ENCODE assay signal across 8 cellular contexts in the genomic region with DNA sequence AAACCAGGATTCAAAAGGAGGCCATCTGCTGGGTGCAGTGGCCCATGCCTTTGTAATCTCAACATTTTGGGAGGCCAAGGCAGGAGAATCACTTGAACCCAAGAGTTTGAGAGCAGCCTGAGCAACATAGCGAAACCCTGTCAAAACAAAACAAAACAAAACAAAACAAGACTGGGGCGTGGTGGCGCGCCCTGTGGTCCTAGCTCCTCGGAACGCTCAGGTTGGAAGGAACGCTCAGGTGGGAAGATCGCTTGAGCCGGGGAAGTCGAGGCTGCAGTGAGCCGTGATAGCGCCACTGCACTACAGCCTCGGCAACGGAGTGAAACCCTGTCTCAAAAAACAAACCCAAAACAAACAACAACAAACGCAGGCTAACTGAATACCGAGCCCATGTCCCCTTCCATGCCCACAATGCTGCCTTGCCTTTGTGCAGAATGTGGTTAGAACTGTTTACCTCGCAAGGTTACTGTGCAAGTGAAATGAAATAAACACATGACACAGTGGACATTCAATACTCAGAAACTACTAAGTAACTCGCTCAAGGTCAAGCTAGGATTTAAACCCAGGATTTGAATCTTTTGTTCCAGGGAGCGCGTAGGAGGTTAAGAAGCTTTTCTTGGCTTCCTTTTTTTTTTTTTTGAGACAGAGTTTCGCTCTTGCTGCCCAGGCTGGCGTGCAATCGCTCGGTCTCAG. TPM values are rescaled to one million over a fixed set of nuclear protein-coding genes. Genes with fewer than 3 reads are reported as not detected.
DNase-seq lines count a peak whose midpoint lies in the region; ATAC-seq, FAIRE-seq and TF ChIP-seq lines count a peak whose summit lies in the region.

No MANE protein-coding gene starts in this region.

- WGBS in mammary epithelial cell (ENCODE audit: low coverage, missing lambda C conversion rate), result 67% methylated on average over 17 of the region's 24 CpGs
- WGBS in HepG2 (ENCODE audit: low lambda C conversion rate), result 2% methylated on average over 24 of the region's 24 CpGs
- WGBS in testis, 2 donors, result 29 to 42% methylated on average over 24 of the region's 24 CpGs

- no peak for FAIRE-seq in HepG2 (lab: Jason Lieb, UNC)

- H3K27ac ChIP-seq in MM.1S (ENCODE audit: low read length) (peak overlapping the region; percentile 66; the same call in 1 of the 2 replicates), mammary epithelial cell (ENCODE audit: insufficient read depth, low read depth, low read length) (peak overlapping the region; percentile 75), HepG2 (ENCODE audit: extremely low read length, insufficient read depth, low read length) (peak overlapping the region; percentile 89), testis (peak overlapping the region; percentile 88 to 90)

- TF ChIP-seq EP300 in HepG2 (IDR thresholded peaks at IDR 0.05; ENCODE audit: low read depth in 2 of 2, low read length in 2 of 2), result no peak
- no peak for TF ChIP-seq EP300 in HepG2 (CRISPR knock-in tag; IDR thresholded peaks at IDR 0.05; ENCODE audit: borderline replicate concordance)

- H3K4me3 ChIP-seq in GM12864 (ENCODE audit: low read depth, low read length), result peak overlapping the region; percentile 81
- H3K4me3 ChIP-seq in MM.1S (ENCODE audit: low read length), result peak overlapping the region; percentile 72
- H3K4me3 ChIP-seq in mammary epithelial cell (replicated peaks in 1 of 3; ENCODE audit: insufficient read depth in 1 of 3, low read depth in 2 of 3, low read length in 3 of 3), result peak overlapping the region; percentile 61 to 82 (median 74)
- H3K4me3 ChIP-seq in HepG2 (replicated peaks in 1 of 3; ENCODE audit: insufficient read depth in 1 of 3, low read depth in 2 of 3, low read length in 3 of 3), result peak overlapping the region; percentile 93 to 98 (median 96)
- peak overlapping the region; percentile 80 to 99 for H3K4me3 ChIP-seq in testis

- TF ChIP-seq POLR2A in HepG2 (IDR thresholded peaks at IDR 0.05; ENCODE audit: insufficient read depth in 1 of 2, low read depth in 2 of 2, low read length in 2 of 2) (no peak), testis (IDR thresholded peaks at IDR 0.05) (no peak)

- H3K9me2 ChIP-seq in MM.1S (replicated peaks; ENCODE audit: insufficient read depth, low read length), result no peaks in the 10 kb centered on the region

- no peak for TF ChIP-seq CTCF in GM12864 (IDR thresholded peaks at IDR 0.05; ENCODE audit: low read depth, low read length, missing control alignments)
- 0 out of 2 replicates have a peak, but pooled peaks have one; percentile 13 for TF ChIP-seq CTCF in MM.1S (IDR thresholded peaks at IDR 0.05; ENCODE audit: low read length)
- no peak for TF ChIP-seq CTCF in mammary epithelial cell (conservative IDR thresholded peaks at IDR 0.05 in 1 of 2, IDR thresholded peaks at IDR 0.05 in 1 of 2; ENCODE audit: extremely low read depth in 1 of 2, insufficient read depth in 1 of 2, low read depth in 1 of 2, low read length in 2 of 2)
- TF ChIP-seq CTCF in HepG2 (CRISPR knock-in tag; IDR thresholded peaks at IDR 0.05), result 0 out of 2 replicates have a peak, but pooled peaks have one; percentile 31
- no peak for TF ChIP-seq CTCF in testis (IDR thresholded peaks at IDR 0.05)

- H3K79me2 ChIP-seq in MM.1S (ENCODE audit: low read length), result peaks cover 29% of the 10 kb centered on the region
- H3K79me2 ChIP-seq in mammary epithelial cell (ENCODE audit: insufficient read depth, low read length), result peaks cover 34% of the 10 kb centered on the region
- H3K79me2 ChIP-seq in HepG2 (ENCODE audit: insufficient read depth, low read length), result peaks cover 22% of the 10 kb centered on the region

- H3K4me2 ChIP-seq in MM.1S (ENCODE audit: low read depth, low read length) (peak overlapping the region; percentile 85), mammary epithelial cell (ENCODE audit: insufficient read depth, low read depth, low read length) (peak overlapping the region; percentile 72), HepG2 (ENCODE audit: low read depth, low read length) (peak overlapping the region; percentile 94)

- POLR2A ChIA-PET in HepG2 (lab: Yijun Ruan, JAX), result interaction anchor here (2.0 to 2.7 kb wide), 2 partner anchors 14 to 122 kb away, joined by 9 to 16 read pairs; partner anchors contain the start of genes EMC7, KATNBL1 and PGBD4

- CTCF ChIA-PET in mammary epithelial cell (lab: Charles Lee; ENCODE audit: low non-redundant PET) (no interaction called here), HepG2 (lab: Yijun Ruan, JAX; ENCODE audit: low intra/inter-chr PET ratio, low total read pairs) (interaction anchor here (0.6 kb wide), 1 partner anchor 1067 kb away, joined by 3 read pairs; no protein-coding TSS in a partner anchor)

- no peaks in the 10 kb centered on the region for H3K4me1 ChIP-seq in MM.1S (ENCODE audit: low read length)
- peaks cover 6% of the 10 kb centered on the region for H3K4me1 ChIP-seq in mammary epithelial cell (ENCODE audit: insufficient read depth, low read length)
- H3K4me1 ChIP-seq in HepG2 (ENCODE audit: insufficient read depth, low read length), result peaks cover 16% of the 10 kb centered on the region; the same call in 1 of the 2 replicates
- H3K4me1 ChIP-seq in testis, result peaks cover 16% of the 10 kb centered on the region

- peaks cover 6% of the 10 kb centered on the region; the same call in 1 of the 2 replicates for H3F3A ChIP-seq in MM.1S (ENCODE audit: insufficient read depth, low read length)

- no peak for TF ChIP-seq RAD21 in HepG2 (CRISPR knock-in tag; IDR thresholded peaks at IDR 0.05)

- H3K36me3 ChIP-seq in MM.1S (replicated peaks; ENCODE audit: insufficient read depth, low read length) (no peaks in the 10 kb centered on the region; the same call in 1 of the 2 replicates), mammary epithelial cell (ENCODE audit: insufficient read depth, low read length) (peaks cover 4% of the 10 kb centered on the region), HepG2 (replicated peaks in 1 of 2; ENCODE audit: control insufficient read depth in 1 of 2, insufficient read depth in 2 of 2, low read length in 2 of 2) (peaks cover 5 to 14% of the 10 kb centered on the region in 2 experiments; a peak in 4 of 5 replicates), testis (ENCODE audit: low read depth, missing control alignments) (no peaks in the 10 kb centered on the region)

- H4K20me1 ChIP-seq in MM.1S (ENCODE audit: insufficient read depth, low read length) (no peaks in the 10 kb centered on the region), mammary epithelial cell (ENCODE audit: insufficient read depth, low read length) (no peaks in the 10 kb centered on the region), HepG2 (ENCODE audit: insufficient read depth, low read length) (no peaks in the 10 kb centered on the region)

- H3K9me3 ChIP-seq in MM.1S (replicated peaks; ENCODE audit: insufficient read depth, low read length) (no peaks in the 10 kb centered on the region), mammary epithelial cell (replicated peaks; ENCODE audit: insufficient read depth, low read length) (no peaks in the 10 kb centered on the region), HepG2 (ENCODE audit: low read length) (no peaks in the 10 kb centered on the region), testis (no peaks in the 10 kb centered on the region)

- no peaks in the 10 kb centered on the region for H3K27me3 ChIP-seq in MM.1S (replicated peaks; ENCODE audit: insufficient read depth, low read length)
- H3K27me3 ChIP-seq in mammary epithelial cell (ENCODE audit: insufficient read depth, low read length), result no peaks in the 10 kb centered on the region
- no peaks in the 10 kb centered on the region; a peak in 1 of 5 replicates for H3K27me3 ChIP-seq in HepG2 (ENCODE audit: control insufficient read depth in 1 of 2, insufficient read depth in 2 of 2, low read length in 2 of 2)
- H3K27me3 ChIP-seq in testis, result no peaks in the 10 kb centered on the region

- dilution Hi-C loops in mammary epithelial cell (cut with HindIII; ENCODE audit: low sequenced_read_pairs), result loop anchor here (5.0 kb wide), 1 partner anchor 33 kb away; no protein-coding TSS in a partner anchor

- BruUV-seq in mammary epithelial cell (replicated peaks; lab: Mats Ljungman, UMichigan) (no TSS peak), HepG2 (replicated peaks; lab: Mats Ljungman, UMichigan) (TSS peak; percentile 87)

- intact Hi-C loops in mammary epithelial cell (cut with micrococcal nuclease), result loop anchor here (1.0 kb wide), 4 partner anchors 14 to 143 kb away; partner anchors contain the start of genes EMC7, KATNBL1 and LPCAT4
- intact Hi-C loops in HepG2 (cut with micrococcal nuclease; ENCODE audit: unreplicated experiment), result loop anchor here (1.0 to 2.0 kb wide), 2 partner anchors 15 to 122 kb away; partner anchors contain the start of gene PGBD4
- intact Hi-C loops in testis (cut with DNase I; ENCODE audit: low total_unique reads), result loop anchor here (10.0 kb wide), 2 partner anchors 119 to 141 kb away; partner anchors contain the start of genes EMC7, LPCAT4 and PGBD4

- peak overlapping the region; percentile 47 for H2AFZ ChIP-seq in MM.1S (ENCODE audit: low read length)
- peak overlapping the region; percentile 82 for H2AFZ ChIP-seq in mammary epithelial cell (ENCODE audit: low read depth, low read length)
- peak overlapping the region; percentile 82 for H2AFZ ChIP-seq in HepG2 (ENCODE audit: low read length)

- ATAC-seq in HepG2 (peak; percentile 45), HG02973 (IDR thresholded peaks at IDR 0.05; ENCODE audit: unreplicated experiment) (no peak)

- DNase-seq in GM12864 (ENCODE audit: low read depth), result no peak
- DNase-seq in MM.1S, result peak; percentile 31
- DNase-seq in mammary epithelial cell, result no peak
- DNase-seq in HepG2 (ENCODE audit: low spot score), result no peak
- DNase-seq in testis, result no peak
- DNase-seq in activated CD8-positive, alpha-beta memory T cell treated with anti-CD3 and anti-CD28 coated beads, Interleukin-2, amount 50 U/mL, for 4 hours, result no peak
- DNase-seq in NCI-H2196 treated with DMSO at 0.1 percent for 48 hours (lab: John Stamatoyannopoulos, UW; ENCODE audit: unreplicated experiment), result no peak

- H3K9ac ChIP-seq in MM.1S (ENCODE audit: low read length) (peak overlapping the region; percentile 74), mammary epithelial cell (ENCODE audit: insufficient read depth, low read length) (peak overlapping the region; percentile 93), HepG2 (ENCODE audit: insufficient read depth, low read depth, low read length) (peak overlapping the region; percentile 90)

- in situ Hi-C loops in mammary epithelial cell (cut with MboI; ENCODE audit: low sequenced_read_pairs in 2 of 2), result no loop called here
- in situ Hi-C loops in HepG2 (cut with HindIII; ENCODE audit: extremely low pct_ligation_motif_present, low pct_unique_long_range_greater_than_20kb), result no loop called here

RNA-seq across cellular contexts. Expression of gene EMC4, which starts 0.8 kb away (rescaled TPM):
- total RNA-seq in mammary epithelial cell (100 to 1,000 TPM; 114 to 147 TPM), HepG2 (2016; rRNA removed; fragmentation: Illumina TruSeq; extraction: Trizol) (104 and 113 TPM in 2 replicates), testis (100 to 1,000 TPM; 103 to 124 TPM)
- polyA plus RNA-seq in mammary epithelial cell (183 TPM), HepG2 (2011; rRNA removed) (63.7 and 66.9 TPM in 2 replicates), testis (ENCODE audit: insufficient read depth, low read depth, low replicate concordance) (142 TPM)
- 63.1 TPM for polyA minus RNA-seq in mammary epithelial cell
- total RNA-seq in HepG2 (2016; cell fraction: cytosol; rRNA removed; fragmentation: Illumina TruSeq; extraction: Trizol; ENCODE audit: low read depth), result 43.3 and 46.4 TPM in 2 replicates
- 107 and 110 TPM in 2 replicates for total RNA-seq in HepG2 (2016; cell fraction: insoluble cytoplasmic fraction; rRNA removed; fragmentation: Illumina TruSeq; extraction: Trizol)
- total RNA-seq in HepG2 (2016; cell fraction: membrane; rRNA removed; fragmentation: Illumina TruSeq; extraction: Trizol), result 61.7 and 67.5 TPM in 2 replicates
- 78.5 and 81.5 TPM in 2 replicates for total RNA-seq in HepG2 (2016; cell fraction: nucleus; rRNA removed; fragmentation: Illumina TruSeq; extraction: Trizol)
- 82.0 and 84.9 TPM in 2 replicates for polyA plus RNA-seq in HepG2 (2011; cell fraction: cytosol; rRNA removed)
- polyA plus RNA-seq in HepG2 (2011; cell fraction: nucleus; rRNA removed), result 31.6 and 32.8 TPM in 2 replicates
- 66.4 and 67.0 TPM in 2 replicates for polyA plus RNA-seq in HepG2 (2012)
- 42.5 and 45.7 TPM in 2 replicates for polyA plus RNA-seq in HepG2 (2016; cell fraction: cytosol; fragmentation: Illumina TruSeq; extraction: Trizol; ENCODE audit: low read depth)
- polyA plus RNA-seq in HepG2 (2016; cell fraction: insoluble cytoplasmic fraction; fragmentation: Illumina TruSeq; extraction: Trizol; ENCODE audit: low read depth), result 115 and 118 TPM in 2 replicates
- 55.7 and 60.8 TPM in 2 replicates for polyA plus RNA-seq in HepG2 (2016; cell fraction: membrane; fragmentation: Illumina TruSeq; extraction: Trizol; ENCODE audit: low read depth)
- 117 and 119 TPM in 2 replicates for polyA plus RNA-seq in HepG2 (2016; cell fraction: nucleus; fragmentation: Illumina TruSeq; extraction: Trizol; ENCODE audit: insufficient read depth, low read depth)
- 22.8 and 42.2 TPM in 2 replicates for polyA minus RNA-seq in HepG2 (2011; rRNA and poly(A)+ RNA removed; ENCODE audit: low replicate concordance)
- polyA minus RNA-seq in HepG2 (2011; cell fraction: cytosol; rRNA and poly(A)+ RNA removed), result 20.5 and 29.3 TPM in 2 replicates
- polyA minus RNA-seq in HepG2 (2011; cell fraction: nucleus; rRNA and poly(A)+ RNA removed), result 22.3 and 22.8 TPM in 2 replicates

RNA-seq across cellular contexts. Expression of gene KATNBL1, which starts 14.2 kb away (rescaled TPM):
- 10 to 100 TPM; 50.7 to 55.8 TPM for total RNA-seq in mammary epithelial cell
- polyA plus RNA-seq in mammary epithelial cell, result 15.4 TPM
- polyA minus RNA-seq in mammary epithelial cell, result 0.72 TPM
- total RNA-seq in HepG2 (2016; rRNA removed; fragmentation: Illumina TruSeq; extraction: Trizol), result 42.8 and 43.9 TPM in 2 replicates
- total RNA-seq in HepG2 (2016; cell fraction: cytosol; rRNA removed; fragmentation: Illumina TruSeq; extraction: Trizol; ENCODE audit: low read depth), result 38.9 and 47.3 TPM in 2 replicates
- 42.2 and 45.4 TPM in 2 replicates for total RNA-seq in HepG2 (2016; cell fraction: insoluble cytoplasmic fraction; rRNA removed; fragmentation: Illumina TruSeq; extraction: Trizol)
- 79.6 and 87.7 TPM in 2 replicates for total RNA-seq in HepG2 (2016; cell fraction: membrane; rRNA removed; fragmentation: Illumina TruSeq; extraction: Trizol)
- 38.8 and 49.8 TPM in 2 replicates for total RNA-seq in HepG2 (2016; cell fraction: nucleus; rRNA removed; fragmentation: Illumina TruSeq; extraction: Trizol)
- 19.3 and 23.4 TPM in 2 replicates for polyA plus RNA-seq in HepG2 (2011; rRNA removed)
- 6.5 and 10.0 TPM in 2 replicates for polyA plus RNA-seq in HepG2 (2011; cell fraction: cytosol; rRNA removed)
- polyA plus RNA-seq in HepG2 (2011; cell fraction: nucleus; rRNA removed), result 13.7 and 23.3 TPM in 2 replicates
- polyA plus RNA-seq in HepG2 (2012), result 16.3 and 18.5 TPM in 2 replicates
- 32.8 and 38.4 TPM in 2 replicates for polyA plus RNA-seq in HepG2 (2016; cell fraction: cytosol; fragmentation: Illumina TruSeq; extraction: Trizol; ENCODE audit: low read depth)
- polyA plus RNA-seq in HepG2 (2016; cell fraction: insoluble cytoplasmic fraction; fragmentation: Illumina TruSeq; extraction: Trizol; ENCODE audit: low read depth), result 29.4 and 29.9 TPM in 2 replicates
- 43.9 and 45.7 TPM in 2 replicates for polyA plus RNA-seq in HepG2 (2016; cell fraction: membrane; fragmentation: Illumina TruSeq; extraction: Trizol; ENCODE audit: low read depth)
- polyA plus RNA-seq in HepG2 (2016; cell fraction: nucleus; fragmentation: Illumina TruSeq; extraction: Trizol; ENCODE audit: insufficient read depth, low read depth), result 42.7 and 44.3 TPM in 2 replicates
- 4.3 and 4.8 TPM in 2 replicates for polyA minus RNA-seq in HepG2 (2011; rRNA and poly(A)+ RNA removed; ENCODE audit: low replicate concordance)
- polyA minus RNA-seq in HepG2 (2011; cell fraction: cytosol; rRNA and poly(A)+ RNA removed), result 7.1 and 10.1 TPM in 2 replicates
- 57.7 and 69.5 TPM in 2 replicates for polyA minus RNA-seq in HepG2 (2011; cell fraction: nucleus; rRNA and poly(A)+ RNA removed)
- 100 to 1,000 TPM in 1 of 2 donors, 10 to 100 TPM in 1; 83.7 to 107 TPM for total RNA-seq in testis
- polyA plus RNA-seq in testis (ENCODE audit: insufficient read depth, low read depth, low replicate concordance), result 31.3 TPM

Comparison
In these comparisons a context has a peak if more than half of its experiments do, and no peak if none do; other contexts are left out.
1. CTCF ChIP-seq: peak in MM.1S (single experiment) and HepG2 (single experiment); none in GM12864 (single experiment), mammary epithelial cell (0 of 2) and testis (0 of 3).
2. Peak in every context shown above with its lines, with median percentiles within 50 percentile points of each other: H3K4me3 ChIP-seq, H2AFZ ChIP-seq, H3K27ac ChIP-seq, H3K4me2 ChIP-seq and H3K9ac ChIP-seq.